In the genomic region with DNA sequence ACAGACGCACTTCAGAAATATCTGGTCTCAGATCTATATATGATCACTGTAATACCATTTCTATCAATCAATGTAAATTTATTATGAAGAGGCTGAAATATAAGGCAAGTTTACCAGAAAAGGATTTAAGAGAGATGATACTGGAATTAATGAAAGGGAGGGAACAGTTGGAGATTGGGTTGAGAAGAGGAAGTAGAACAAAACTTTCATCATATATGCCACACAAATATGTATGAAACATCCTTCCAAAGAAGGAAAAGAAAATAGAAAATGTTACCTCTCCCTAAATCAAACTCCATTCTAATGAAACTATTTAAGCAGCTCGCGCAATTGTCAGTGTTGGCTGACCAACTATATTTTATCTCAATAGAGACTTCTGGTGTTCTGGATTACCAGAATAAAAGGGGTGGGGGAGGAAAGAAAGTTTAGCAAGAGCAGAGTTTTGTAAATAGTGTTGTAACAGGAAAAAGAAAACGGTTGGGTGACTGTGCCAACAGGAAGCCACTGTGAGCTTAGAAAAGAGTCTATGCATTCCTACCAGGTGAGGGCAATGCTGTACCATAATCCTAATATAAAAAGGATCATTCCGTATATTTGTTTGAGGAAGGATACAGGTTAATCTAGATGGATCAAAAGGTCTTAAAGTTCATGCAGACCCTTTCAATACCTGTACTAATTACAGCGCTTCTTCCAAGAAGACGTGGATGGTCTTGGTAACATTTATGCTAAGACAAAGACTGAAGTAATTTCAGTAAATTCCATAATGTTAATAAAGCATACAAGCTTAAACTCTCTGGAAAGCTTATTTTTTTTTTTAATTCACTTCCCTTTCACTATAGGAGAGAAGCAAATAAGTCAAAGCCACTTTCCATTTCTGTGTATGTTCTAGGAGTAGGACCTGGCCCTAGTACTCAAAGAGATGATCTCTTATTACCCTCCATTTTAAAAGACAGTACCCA, we compare ENCODE assay signal across 9 cellular contexts. TPM values are rescaled to one million over a fixed set of nuclear protein-coding genes. Genes with fewer than 3 reads are reported as not detected.
A peak's percentile ranks its signal among the peaks of the same experiment; 100 is the strongest.
DNase-seq lines count a peak whose midpoint lies in the region; ATAC-seq, FAIRE-seq and TF ChIP-seq lines count a peak whose summit lies in the region.
"Had no signal": no experiment of that assay in that cellular context is flagged by ENCODE, and none has a peak within 500 bp of the region (broad histone marks: within the 10 kb centered on the region; RNA-seq: fewer than 3 reads in every experiment).

No MANE protein-coding gene starts in this region.

- TF ChIP-seq EP300 in K562 (IDR thresholded peaks at IDR 0.05; ENCODE audit: low read length), result no peak

- H3K36me3 ChIP-seq in BLaER1 (peaks cover 49% of the 10 kb centered on the region), HAP-1 (replicated peaks) (no peaks in the 10 kb centered on the region), NT2/D1 (ENCODE audit: insufficient read depth, insufficient read length, low read length) (peaks cover 34% of the 10 kb centered on the region), K562 (ENCODE audit: control insufficient read depth, insufficient read depth, low read length) (peaks cover 11% of the 10 kb centered on the region; the same call in 2 of the 3 replicates), tibial artery (peaks cover 33 to 48% (median 40%) of the 10 kb centered on the region in 3 donors)

- CTCF ChIA-PET in K562 (lab: Yijun Ruan, JAX; ENCODE audit: low intra/inter-chr PET ratio), result interaction anchor here (0.7 kb wide), 1 partner anchor 265 kb away, joined by 3 read pairs; no protein-coding TSS in a partner anchor

- in situ Hi-C loops in HAP-1 (cut with MboI; ENCODE audit: low sequenced_read_pairs), result no loop called here
- in situ Hi-C loops in K562 (cut with MboI), result no loop called here

- 75% methylated on average over 7 of the region's 7 CpGs for WGBS in K562 (ENCODE audit: insufficient coverage, low coverage, missing lambda C conversion rate)

- no peaks in the 10 kb centered on the region for H3K79me2 ChIP-seq in K562 (ENCODE audit: control insufficient read depth, insufficient read depth, low read length)

- H4K20me1 ChIP-seq in BLaER1 (no peaks in the 10 kb centered on the region), K562 (replicated peaks; ENCODE audit: control insufficient read depth, insufficient read depth, low read length) (no peaks in the 10 kb centered on the region)

- peak; percentile 62 for FAIRE-seq in K562 (lab: Jason Lieb, UNC)

- H2AFZ ChIP-seq in K562 (ENCODE audit: low read depth, low read length), result no peak overlapping the region

- H3K9me3 ChIP-seq in BLaER1 (peaks cover 29% of the 10 kb centered on the region), HAP-1 (peaks cover 4% of the 10 kb centered on the region), NT2/D1 (ENCODE audit: insufficient read depth, low read length) (peaks cover 25% of the 10 kb centered on the region), K562 (replicated peaks; ENCODE audit: control insufficient read depth, insufficient read depth, low read depth, low read length) (peaks cover 13% of the 10 kb centered on the region), tibial artery (peaks cover 2 to 5% (median 4%) of the 10 kb centered on the region in 3 donors)

- H3K9me1 ChIP-seq in K562 (ENCODE audit: control insufficient read depth, insufficient read depth, low read length), result no peaks in the 10 kb centered on the region

- DNase-seq in HAP-1 (ENCODE audit: low spot score in 2 of 2), result peak; percentile 22 to 28
- DNase-seq in NT2/D1 (ENCODE audit: low read depth, low spot score), result peak; percentile 28
- DNase-seq in K562 (ENCODE audit: extremely low read depth in 1 of 4, low spot score in 3 of 4), result peak in 2 of 4 experiments; percentile 15 to 31
- DNase-seq in kidney glomerular epithelial cell (lab: John Stamatoyannopoulos, UW), result peak; percentile 76
- DNase-seq in tibial artery, result peak in 1 of 2 donors; percentile 61
- no peak for DNase-seq in COR-L47 (lab: John Stamatoyannopoulos, UW)

- TF ChIP-seq POLR2A in K562 (conservative IDR thresholded peaks at IDR 0.05) (no peak), GM18505 (IDR thresholded peaks at IDR 0.05; ENCODE audit: borderline replicate concordance, extremely low read depth, insufficient read depth, insufficient read length) (no peak)

- H3K9ac ChIP-seq in BLaER1 (peak overlapping the region; percentile 15), NT2/D1 (ENCODE audit: insufficient read length, low read depth) (no peak overlapping the region), K562 (ENCODE audit: insufficient read depth in 1 of 2, low read depth in 2 of 2, low read length in 2 of 2) (no peak overlapping the region)

- H3K4me1 ChIP-seq in BLaER1, result peaks cover 27% of the 10 kb centered on the region
- H3K4me1 ChIP-seq in HAP-1, result no peaks in the 10 kb centered on the region
- no peaks in the 10 kb centered on the region for H3K4me1 ChIP-seq in NT2/D1 (ENCODE audit: insufficient read depth, insufficient read length)
- H3K4me1 ChIP-seq in K562 (replicated peaks in 1 of 2; ENCODE audit: control insufficient read depth in 2 of 2, insufficient read depth in 2 of 2, low read length in 2 of 2), result peaks cover 0 to 7% of the 10 kb centered on the region in 2 experiments; a peak in 2 of 5 replicates
- H3K4me1 ChIP-seq in tibial artery, result peaks cover 0 to 10% (median 4%) of the 10 kb centered on the region in 4 donors

- peak overlapping the region; percentile 78 for H3K27ac ChIP-seq in BLaER1
- H3K27ac ChIP-seq in K562 (ENCODE audit: extremely low read depth, low read depth, low read length), result no peak overlapping the region
- H3K27ac ChIP-seq in tibial artery, result peak overlapping the region in 1 of 2 donors; percentile 42

- TF ChIP-seq RAD21 in K562 (CRISPR knock-in tag; conservative IDR thresholded peaks at IDR 0.05 in 1 of 2, IDR thresholded peaks at IDR 0.05 in 1 of 2), result peak in 1 of 2 experiments; percentile 65; a peak in 3 of 4 replicates

- TF ChIP-seq CTCF in K562 (IDR thresholded peaks at IDR 0.05 in 2 of 3, conservative IDR thresholded peaks at IDR 0.05 in 1 of 3; ENCODE audit: insufficient read depth in 2 of 3, low read depth in 1 of 3, low read length in 3 of 3) (peak in 2 of 3 experiments; percentile 44 to 62; a peak in 3 of 6 replicates), tibial artery (IDR thresholded peaks at IDR 0.05) (peak; percentile 49 to 60)

- peak overlapping the region; percentile 59 for H3K4me2 ChIP-seq in BLaER1
- no peak overlapping the region for H3K4me2 ChIP-seq in K562 (ENCODE audit: insufficient read depth, low read length)

- H3K4me3 ChIP-seq in BLaER1 (no peak overlapping the region), HAP-1 (no peak overlapping the region), NT2/D1 (ENCODE audit: insufficient read length, low read depth) (no peak overlapping the region), K562 (no peak overlapping the region), tibial artery (no peak overlapping the region)

- intact Hi-C loops in K562 (cut with micrococcal nuclease) (loop anchor here (1.0 to 2.0 kb wide), 2 partner anchors 122 to 264 kb away; no protein-coding TSS in a partner anchor), tibial artery (cut with DNase I; ENCODE audit: low total_unique reads) (no loop called here)

- H3K27me3 ChIP-seq in BLaER1 (no peaks in the 10 kb centered on the region), HAP-1 (ENCODE audit: low read depth) (no peaks in the 10 kb centered on the region), NT2/D1 (ENCODE audit: insufficient read depth, insufficient read length) (no peaks in the 10 kb centered on the region), K562 (ENCODE audit: control insufficient read depth in 2 of 2, insufficient read depth in 2 of 2, low read length in 2 of 2) (no peaks in the 10 kb centered on the region), tibial artery (no peaks in the 10 kb centered on the region)

- ATAC-seq in K562 (peak; percentile 60), GM18505 (IDR thresholded peaks at IDR 0.05; ENCODE audit: unreplicated experiment) (no peak)

- no TSS peak for BruUV-seq in K562 (replicated peaks; lab: Mats Ljungman, UMichigan)

- POLR2A ChIA-PET in K562 (lab: Yijun Ruan, JAX), result interaction anchor here (1.0 kb wide), 2 partner anchors 13 to 14 kb away, joined by 5 to 9 read pairs; a partner anchor contains a TSS

RNA-seq across cellular contexts. Expression of a gene that starts 14.5 kb away (rescaled TPM):
- total RNA-seq in K562 (2011; cell fraction: chromatin; rRNA removed; ENCODE audit: low replicate concordance), result 3.1 and 10.4 TPM in 2 replicates
- 1.6 and 2.5 TPM in 2 replicates for total RNA-seq in K562 (2011; cell fraction: nucleolus; rRNA removed)
- 2.7 and 5.6 TPM in 2 replicates for total RNA-seq in K562 (2011; cell fraction: nucleoplasm; rRNA removed)
- total RNA-seq in K562 (2014; rRNA removed), result 19.1 and 22.6 TPM in 2 replicates
- total RNA-seq in K562 (2014; rRNA removed; fragmentation: Illumina TruSeq; extraction: Trizol), result 59.6 and 74.3 TPM in 2 replicates
- total RNA-seq in K562 (2015; rRNA removed; fragmentation: Illumina TruSeq; extraction: Trizol), result 58.5 and 65.5 TPM in 2 replicates
- 26.3 and 27.8 TPM in 2 replicates for total RNA-seq in K562 (2021)
- 14.1 and 23.9 TPM in 2 replicates for polyA plus RNA-seq in K562 (2011; rRNA removed)
- 2.1 and 4.8 TPM in 2 replicates for polyA plus RNA-seq in K562 (2011; cell fraction: cytosol; rRNA removed)
- 1.9 and 2.5 TPM in 2 replicates for polyA plus RNA-seq in K562 (2011; cell fraction: nucleus; rRNA removed)
- polyA plus RNA-seq in K562 (2012), result 27.5 and 58.5 TPM in 2 replicates
- polyA plus RNA-seq in K562 (2014; fragmentation: Illumina TruSeq; extraction: Trizol), result 62.1 and 72.0 TPM in 2 replicates
- 10 to 100 TPM; 67.4 to 87.3 TPM for polyA plus RNA-seq in K562 (2014; fragmentation: Nextera tagmentation; extraction: Ambion mirVana)
- polyA plus RNA-seq in K562 (2014; rRNA removed), result 41.0 and 48.7 TPM in 2 replicates
- 8.3 and 11.9 TPM in 2 replicates for polyA minus RNA-seq in K562 (2011; rRNA and poly(A)+ RNA removed)
- 0.64 and 4.3 TPM in 2 replicates for polyA minus RNA-seq in K562 (2011; cell fraction: cytosol; rRNA and poly(A)+ RNA removed)
- polyA minus RNA-seq in K562 (2011; cell fraction: nucleus; rRNA and poly(A)+ RNA removed), result 2.2 and 4.0 TPM in 2 replicates

RNA-seq across cellular contexts. Expression of a gene that starts 24.7 kb away (rescaled TPM):
- total RNA-seq in K562 (2011; cell fraction: chromatin; rRNA removed; ENCODE audit: low replicate concordance), result 23.3 and 47.4 TPM in 2 replicates
- 18.2 and 23.0 TPM in 2 replicates for total RNA-seq in K562 (2011; cell fraction: nucleolus; rRNA removed)
- total RNA-seq in K562 (2011; cell fraction: nucleoplasm; rRNA removed), result 38.8 and 43.1 TPM in 2 replicates
- total RNA-seq in K562 (2014; rRNA removed) (18.6 and 19.5 TPM in 2 replicates), K562 (2014; rRNA removed; fragmentation: Illumina TruSeq; extraction: Trizol) (49.8 and 57.5 TPM in 2 replicates), K562 (2015; rRNA removed; fragmentation: Illumina TruSeq; extraction: Trizol) (46.1 and 50.0 TPM in 2 replicates), K562 (2021) (41.2 and 46.5 TPM in 2 replicates)
- polyA plus RNA-seq in K562 (2011; rRNA removed) (53.9 and 67.4 TPM in 2 replicates), K562 (2014; fragmentation: Illumina TruSeq; extraction: Trizol) (49.7 and 70.1 TPM in 2 replicates), K562 (2014; fragmentation: Nextera tagmentation; extraction: Ambion mirVana) (100 to 1,000 TPM; 231 to 272 TPM), K562 (2014; rRNA removed) (61.8 and 104 TPM in 2 replicates)
- polyA plus RNA-seq in K562 (2011; cell fraction: cytosol; rRNA removed), result 94.3 and 145 TPM in 2 replicates
- 17.7 and 30.5 TPM in 2 replicates for polyA plus RNA-seq in K562 (2011; cell fraction: nucleus; rRNA removed)
- polyA plus RNA-seq in K562 (2012), result 55.8 and 57.5 TPM in 2 replicates
- polyA minus RNA-seq in K562 (2011; rRNA and poly(A)+ RNA removed), result 27.7 and 28.5 TPM in 2 replicates
- 5.2 and 24.5 TPM in 2 replicates for polyA minus RNA-seq in K562 (2011; cell fraction: cytosol; rRNA and poly(A)+ RNA removed)
- 4.6 and 15.3 TPM in 2 replicates for polyA minus RNA-seq in K562 (2011; cell fraction: nucleus; rRNA and poly(A)+ RNA removed)

RNA-seq across cellular contexts. Expression of a gene that starts 43.9 kb away (rescaled TPM):
- total RNA-seq in K562 (2011; cell fraction: chromatin; rRNA removed; ENCODE audit: low replicate concordance), result 0.07 TPM in 1 of 2 replicates, not detected in the other
- total RNA-seq in K562 (2011; cell fraction: nucleolus; rRNA removed), result not detected in 2 replicates
- not detected in 2 replicates for total RNA-seq in K562 (2011; cell fraction: nucleoplasm; rRNA removed)
- 0.09 TPM in 1 of 2 replicates, not detected in the other for total RNA-seq in K562 (2014; rRNA removed)
- not detected in 2 replicates for total RNA-seq in K562 (2014; rRNA removed; fragmentation: Illumina TruSeq; extraction: Trizol)
- not detected in 2 replicates for total RNA-seq in K562 (2015; rRNA removed; fragmentation: Illumina TruSeq; extraction: Trizol)
- total RNA-seq in K562 (2021), result 0.07 TPM in 1 of 2 replicates, not detected in the other
- 0.06 TPM in 1 of 2 replicates, not detected in the other for polyA plus RNA-seq in K562 (2011; rRNA removed)
- polyA plus RNA-seq in K562 (2011; cell fraction: cytosol; rRNA removed), result not detected in 2 replicates
- polyA plus RNA-seq in K562 (2011; cell fraction: nucleus; rRNA removed), result not detected in 2 replicates
- polyA plus RNA-seq in K562 (2012), result 0.01 TPM in 1 of 2 replicates, not detected in the other
- not detected in 2 replicates for polyA plus RNA-seq in K562 (2014; fragmentation: Illumina TruSeq; extraction: Trizol)
- polyA plus RNA-seq in K562 (2014; fragmentation: Nextera tagmentation; extraction: Ambion mirVana), result not detected
- polyA plus RNA-seq in K562 (2014; rRNA removed), result not detected in 2 replicates
- not detected in 2 replicates for polyA minus RNA-seq in K562 (2011; rRNA and poly(A)+ RNA removed)
- polyA minus RNA-seq in K562 (2011; cell fraction: cytosol; rRNA and poly(A)+ RNA removed), result not detected in 2 replicates
- not detected in 2 replicates for polyA minus RNA-seq in K562 (2011; cell fraction: nucleus; rRNA and poly(A)+ RNA removed)
- polyA plus RNA-seq: IgD-negative memory B cell had no signal
